ENCODE assay signal across 17 cellular contexts in genomic region chr7:28529755-28530154, GRCh38.
DNase-seq lines count a peak whose midpoint lies in the region; ATAC-seq and TF ChIP-seq lines count a peak whose summit lies in the region.
"Had no signal": no experiment of that assay in that cellular context is flagged by ENCODE, and none has a peak within 500 bp of the region (broad histone marks: within the 10 kb centered on the region; RNA-seq: fewer than 3 reads in every experiment).

No MANE protein-coding gene starts in this region.

- no peak for DNase-seq in heart left ventricle
- no peak for DNase-seq in left cardiac atrium
- no peak for DNase-seq in right cardiac atrium
- DNase-seq in Right ventricle myocardium inferior (ENCODE audit: missing footprints) = no peak
- no peak for DNase-seq in hepatocyte (ENCODE audit: low spot score)
- no peak for DNase-seq in gastrocnemius medialis
- DNase-seq in stomach = no peak
- DNase-seq: AML-193; CD4-positive, alpha-beta T cell; DMS153; DMS79; GDM1 had no signal

- H3K4me3 ChIP-seq in heart left ventricle (no peak overlapping the region), right cardiac atrium (ENCODE audit: low read length) (no peak overlapping the region), hepatocyte (no peak overlapping the region), gastrocnemius medialis (no peak overlapping the region), stomach (no peak overlapping the region)
- H3K4me3 ChIP-seq: A549, HAP-1 had no signal

- H3K27ac ChIP-seq in heart left ventricle (peak overlapping the region in 11 of 12 donors; percentile 4 to 68 (median 44)), right cardiac atrium (ENCODE audit: low read length) (peak overlapping the region; percentile 70), hepatocyte (peak overlapping the region; percentile 26), gastrocnemius medialis (peak overlapping the region in 3 of 4 donors; percentile 32 to 53 (median 42)), stomach (no peak overlapping the region)
- H3K27ac ChIP-seq: 22Rv1, A549, C4-2B had no signal

- peaks cover 0 to 7% (median 0%) of the 10 kb centered on the region in 12 donors for H3K9me3 ChIP-seq in heart left ventricle
- H3K9me3 ChIP-seq in right cardiac atrium (ENCODE audit: control insufficient read depth, low read length) = no peaks in the 10 kb centered on the region
- H3K9me3 ChIP-seq in hepatocyte (ENCODE audit: low read depth) = no peaks in the 10 kb centered on the region
- no peaks in the 10 kb centered on the region for H3K9me3 ChIP-seq in gastrocnemius medialis
- peaks cover 0 to 8% (median 7%) of the 10 kb centered on the region in 4 donors for H3K9me3 ChIP-seq in stomach
- H3K9me3 ChIP-seq: A549, HAP-1 had no signal

- H3K9me2 ChIP-seq in hepatocyte (replicated peaks; ENCODE audit: insufficient read depth) = no peaks in the 10 kb centered on the region

- intact Hi-C loops in heart left ventricle (cut with DNase I) = loop anchor here in 6 of 10 donors (5.0 to 10.0 kb wide), 5 partner anchors 47 to 315 kb away; partner anchors contain the start of gene CREB5 (in 3 of the 6)
- intact Hi-C loops in left cardiac atrium (cut with DNase I) = loop anchor here in 1 of 2 donors (10.0 kb wide), 1 partner anchor 115 kb away; the partner anchor contains the start of gene CREB5
- intact Hi-C loops in right cardiac atrium (cut with DNase I) = loop anchor here in 1 of 4 donors (10.0 kb wide), 2 partner anchors 55 to 135 kb away; no protein-coding TSS in a partner anchor
- intact Hi-C loops in Right ventricle myocardium inferior (cut with DNase I) = loop anchor here (5.0 kb wide), 1 partner anchor 117 kb away; the partner anchor contains the start of gene CREB5
- intact Hi-C loops in gastrocnemius medialis (cut with DNase I; ENCODE audit: low total_unique reads) = loop anchor here (10.0 kb wide), 1 partner anchor 115 kb away; the partner anchor contains the start of gene CREB5
- intact Hi-C loops in stomach (cut with DNase I; ENCODE audit: low total_unique reads) = no loop called here

- H2AFZ ChIP-seq in hepatocyte = no peak overlapping the region

- H3K27me3 ChIP-seq in heart left ventricle (no peaks in the 10 kb centered on the region), right cardiac atrium (ENCODE audit: control insufficient read depth, insufficient read depth) (no peaks in the 10 kb centered on the region), hepatocyte (no peaks in the 10 kb centered on the region), gastrocnemius medialis (no peaks in the 10 kb centered on the region), stomach (peaks cover 0 to 21% (median 0%) of the 10 kb centered on the region in 3 donors)

- H3K36me3 ChIP-seq in heart left ventricle (no peaks in the 10 kb centered on the region), hepatocyte (replicated peaks; ENCODE audit: insufficient read depth, low read depth) (no peaks in the 10 kb centered on the region), gastrocnemius medialis (no peaks in the 10 kb centered on the region), stomach (no peaks in the 10 kb centered on the region)
- H3K36me3 ChIP-seq: HAP-1 had no signal

- 76 to 82% (median 80%) methylated on average over 2 of the region's 2 CpGs for WGBS in heart left ventricle, 4 donors
- 59% methylated on average over 2 of the region's 2 CpGs for WGBS in right cardiac atrium
- WGBS in hepatocyte (ENCODE audit: low lambda C conversion rate, missing lambda C conversion rate) = 39% methylated on average over 2 of the region's 2 CpGs
- 41 to 55% (median 48%) methylated on average over 2 of the region's 2 CpGs for WGBS in stomach, 5 donors

- in situ Hi-C loops in gastrocnemius medialis (cut with MboI; ENCODE audit: low sequenced_read_pairs in 4 of 4) = no loop called here

- no peak for TF ChIP-seq CTCF in heart left ventricle (IDR thresholded peaks at IDR 0.05)
- no peak for TF ChIP-seq CTCF in hepatocyte (IDR thresholded peaks at IDR 0.05; ENCODE audit: poor library complexity)
- TF ChIP-seq CTCF in gastrocnemius medialis (IDR thresholded peaks at IDR 0.05 in 4 of 5, conservative IDR thresholded peaks at IDR 0.05 in 1 of 5) = no peak
- no peak for TF ChIP-seq CTCF in stomach (IDR thresholded peaks at IDR 0.05)

- H3K4me1 ChIP-seq in heart left ventricle (peaks cover 0 to 47% (median 24%) of the 10 kb centered on the region in 12 donors), right cardiac atrium (ENCODE audit: control insufficient read depth, insufficient read depth, low read length) (peaks cover 3% of the 10 kb centered on the region), hepatocyte (ENCODE audit: insufficient read depth) (peaks cover 15% of the 10 kb centered on the region), gastrocnemius medialis (peaks cover 16 to 18% of the 10 kb centered on the region in 2 donors), stomach (peaks cover 0 to 32% (median 16%) of the 10 kb centered on the region in 4 donors)

- TF ChIP-seq POLR2A in heart left ventricle (IDR thresholded peaks at IDR 0.05) (no peak), gastrocnemius medialis (IDR thresholded peaks at IDR 0.05) (no peak), stomach (IDR thresholded peaks at IDR 0.05) (no peak)

- ATAC-seq in heart left ventricle (no peak), left cardiac atrium (no peak), right cardiac atrium (no peak), Right ventricle myocardium inferior (no peak), gastrocnemius medialis (no peak), SK-N-SH treated with all-trans-retinoic acid at 6 μM for 48 hours (no peak)
- ATAC-seq: A549 had no signal

- TF ChIP-seq EP300 in stomach (IDR thresholded peaks at IDR 0.05) = no peak

- no peaks in the 10 kb centered on the region for H4K20me1 ChIP-seq in hepatocyte (ENCODE audit: insufficient read depth, poor library complexity, severe bottlenecking)

- H3K79me2 ChIP-seq in hepatocyte = no peaks in the 10 kb centered on the region

- H3K4me2 ChIP-seq in hepatocyte = no peak overlapping the region
- H3K4me2 ChIP-seq: A549 had no signal

TF ChIP-seq in SK-N-SH treated with all-trans-retinoic acid at 6 μM for 48 hours, 23 proteins besides CTCF, POLR2A, EP300 and RAD21 (continues in another document):
- TF ChIP-seq POU6F1 (CRISPR knock-in tag; IDR thresholded peaks at IDR 0.05; ENCODE audit: borderline replicate concordance, low read depth) = no peak
- TF ChIP-seq PATZ1 (CRISPR knock-in tag; IDR thresholded peaks at IDR 0.05; ENCODE audit: borderline replicate concordance) = no peak
- no peak for TF ChIP-seq ARNTL (CRISPR knock-in tag; IDR thresholded peaks at IDR 0.05; ENCODE audit: borderline replicate concordance, low read depth)
- TF ChIP-seq ZC3H10 (CRISPR knock-in tag; IDR thresholded peaks at IDR 0.05) = no peak
- no peak for TF ChIP-seq RARB (CRISPR knock-in tag; IDR thresholded peaks at IDR 0.05)
- no peak for TF ChIP-seq CSDC2 (CRISPR knock-in tag; IDR thresholded peaks at IDR 0.05)
- no peak for TF ChIP-seq ZFP3 (CRISPR knock-in tag; IDR thresholded peaks at IDR 0.05)
- TF ChIP-seq ZFP30 (CRISPR knock-in tag; IDR thresholded peaks at IDR 0.05) = no peak
- no peak for TF ChIP-seq ZNF565 (CRISPR knock-in tag; conservative IDR thresholded peaks at IDR 0.05; ENCODE audit: low read depth)
- no peak for TF ChIP-seq TOX (CRISPR knock-in tag; IDR thresholded peaks at IDR 0.05; ENCODE audit: borderline replicate concordance)
- no peak for TF ChIP-seq SNAI2 (CRISPR knock-in tag; IDR thresholded peaks at IDR 0.05)
- TF ChIP-seq OSR1 (CRISPR knock-in tag; IDR thresholded peaks at IDR 0.05) = no peak
- TF ChIP-seq ESRRG (CRISPR knock-in tag; IDR thresholded peaks at IDR 0.05) = no peak
- no peak for TF ChIP-seq CREB5 (CRISPR knock-in tag; IDR thresholded peaks at IDR 0.05; ENCODE audit: low read depth)

Comparison
In these comparisons a context has a peak if more than half of its experiments do, and no peak if none do; other contexts are left out.
1. H3K27ac ChIP-seq: peak in heart left ventricle (11 of 12), right cardiac atrium (single experiment), hepatocyte (single experiment) and gastrocnemius medialis (3 of 4); none in stomach (0 of 5).